Comparison of ENCODE assay signal across 8 cellular contexts in the genomic region with DNA sequence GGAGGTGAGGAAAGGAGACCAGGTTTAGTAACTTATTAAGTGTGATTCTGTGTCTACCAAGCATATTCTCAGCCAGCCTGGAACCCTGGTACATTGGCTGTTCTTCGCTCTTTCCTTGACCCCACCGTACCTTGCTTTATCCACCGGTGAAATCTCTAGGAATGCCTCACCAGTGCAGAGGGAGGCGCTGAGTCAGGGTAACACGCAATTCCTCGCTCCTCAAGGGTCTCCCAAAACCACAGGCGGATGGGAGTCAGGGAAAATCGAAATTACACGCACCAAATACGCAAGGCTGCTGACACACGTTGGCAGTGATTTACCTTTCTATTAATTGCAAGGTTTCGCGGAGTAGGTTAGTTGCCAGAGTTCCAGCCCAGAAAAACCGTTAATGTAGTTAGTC. TPM values are rescaled to one million over a fixed set of nuclear protein-coding genes. Genes with fewer than 3 reads are reported as not detected.
DNase-seq lines count a peak whose midpoint lies in the region; ATAC-seq and TF ChIP-seq lines count a peak whose summit lies in the region.

No MANE protein-coding gene starts in this region.

- intact Hi-C loops in MCF 10A (cut with micrococcal nuclease): loop anchor here (5.0 kb wide), 2 partner anchors 201 to 214 kb away; no protein-coding TSS in a partner anchor

- no peaks in the 10 kb centered on the region for H3K27me3 Mint-ChIP-seq in MCF 10A (ENCODE audit: insufficient read depth, unreplicated experiment)

- in situ Hi-C loops in GM13977 (cut with MboI; ENCODE audit: low pct_unique_long_range_greater_than_20kb, low sequenced_read_pairs, unreplicated experiment): no loop called here

- peaks cover 30% of the 10 kb centered on the region for H3K4me1 Mint-ChIP-seq in MCF 10A (ENCODE audit: insufficient read depth, unreplicated experiment)

- no TSS peak for BruUV-seq in MCF 10A (replicated peaks; lab: Mats Ljungman, UMichigan)

- peaks cover 29% of the 10 kb centered on the region for H3K36me3 Mint-ChIP-seq in MCF 10A (ENCODE audit: insufficient read depth, unreplicated experiment)

- peak overlapping the region; percentile 92 for H3K27ac ChIP-seq in substantia nigra (ENCODE audit: low read depth, low read length, poor library complexity, severe bottlenecking)

- ATAC-seq in GM19324 (IDR thresholded peaks at IDR 0.05; ENCODE audit: low FRiP score, unreplicated experiment): no peak

- H3K9me3 Mint-ChIP-seq in MCF 10A (ENCODE audit: unreplicated experiment): no peaks in the 10 kb centered on the region

- CTCF ChIA-PET in MCF 10A (lab: Yijun Ruan, JAX): interaction anchor here (0.6 to 1.3 kb wide), 4 partner anchors 224 to 1058 kb away, joined by 3 to 5 read pairs (median 3); no protein-coding TSS in a partner anchor

- peak overlapping the region; percentile 86 for H3K27ac Mint-ChIP-seq in MCF 10A (ENCODE audit: low read depth, unreplicated experiment)

- no peak for TF ChIP-seq CTCF in MCF 10A (IDR thresholded peaks at IDR 0.05; ENCODE audit: unreplicated experiment)
- no peak for TF ChIP-seq CTCF in GM13977 (IDR thresholded peaks at IDR 0.05; ENCODE audit: extremely low read depth, insufficient read depth, missing control alignments)

- peak overlapping the region; percentile 89 for H3K4me3 Mint-ChIP-seq in MCF 10A (ENCODE audit: unreplicated experiment)

- POLR2A ChIA-PET in MCF 10A (lab: Yijun Ruan, JAX): interaction anchor here (0.8 to 3.0 kb wide), 27 partner anchors 9 to 1056 kb away, joined by 3 to 19 read pairs (median 5); a partner anchor contains a TSS

- peak; percentile 89 for DNase-seq in ELR (ENCODE audit: low read depth)
- DNase-seq in LoVo (ENCODE audit: low spot score): peak; percentile 24
- peak; percentile 50 for DNase-seq in MCF 10A (ENCODE audit: unreplicated experiment)
- peak; percentile 83 for DNase-seq in kidney glomerular epithelial cell (lab: John Stamatoyannopoulos, UW)
- peak in 5 of 49 donors; percentile 23 to 57 (median 29) for DNase-seq in substantia nigra (lab: John Stamatoyannopoulos, UW)
- no peak for DNase-seq in stimulated activated CD4-positive, alpha-beta T cell treated with anti-CD3 and anti-CD28 coated beads, Interleukin-4, amount 100 ng/mL, for 4 hours
- no peak for DNase-seq in GM13977 (ENCODE audit: low spot score)

RNA-seq across cellular contexts. Expression of a gene that starts 0.8 kb away (rescaled TPM):
- 32.5 and 35.0 TPM in 2 replicates for total RNA-seq in MCF 10A (2022)

RNA-seq across cellular contexts. Expression of a gene that starts 1.0 kb away (rescaled TPM):
- 29.7 and 35.8 TPM in 2 replicates for total RNA-seq in MCF 10A (2022)

RNA-seq across cellular contexts. Expression of a gene that starts 18.2 kb away (rescaled TPM):
- total RNA-seq in MCF 10A (2022): 7.6 and 7.7 TPM in 2 replicates

Comparison
In these comparisons a context has a peak if more than half of its experiments do, and no peak if none do; other contexts are left out.
1. DNase-seq: peak in ELR (single experiment), LoVo (single experiment), MCF 10A (single experiment) and kidney glomerular epithelial cell (single experiment); none in stimulated activated CD4-positive, alpha-beta T cell treated with anti-CD3 and anti-CD28 coated beads, Interleukin-4, amount 100 ng/mL, for 4 hours (0 of 2) and GM13977 (single experiment).